8 cellular contexts compared by ENCODE assay signal in the genomic region with DNA sequence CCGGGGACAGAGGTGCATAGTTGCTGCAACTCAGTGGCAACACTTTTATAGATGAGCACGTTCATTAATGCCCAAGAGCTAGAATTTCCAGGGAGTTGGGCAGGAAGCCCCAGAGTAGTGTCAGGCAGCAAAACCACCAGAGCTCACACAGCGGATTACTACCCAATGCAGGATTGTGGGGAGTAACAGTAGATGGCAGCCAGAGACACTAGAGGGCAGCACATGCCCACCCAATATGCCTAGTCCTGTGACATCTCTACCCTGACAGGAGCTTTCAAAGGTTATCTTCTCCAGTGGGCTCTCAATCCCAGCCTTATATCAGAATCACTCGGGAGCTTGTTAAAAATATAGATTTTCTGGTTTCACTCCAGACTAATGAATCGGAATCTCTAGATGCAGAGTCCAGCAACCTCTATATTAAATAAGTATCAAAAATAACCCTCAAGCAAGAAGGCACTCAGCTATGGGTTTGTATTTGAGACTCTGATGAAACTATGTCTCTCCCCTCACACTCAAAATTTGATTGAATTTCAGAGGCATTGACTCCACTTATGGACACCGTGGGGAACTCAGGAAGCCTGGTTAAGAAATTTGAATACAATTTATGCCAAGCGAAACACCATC. TPM values are rescaled to one million over a fixed set of nuclear protein-coding genes. Genes with fewer than 3 reads are reported as not detected.
DNase-seq lines count a peak whose midpoint lies in the region; ATAC-seq and TF ChIP-seq lines count a peak whose summit lies in the region.

No MANE protein-coding gene starts in this region.

- no peaks in the 10 kb centered on the region for H3K4me1 ChIP-seq in thoracic aorta (ENCODE audit: control insufficient read depth in 1 of 2, low read depth in 2 of 2)

- no peaks in the 10 kb centered on the region for H3K27me3 ChIP-seq in thoracic aorta (replicated peaks; ENCODE audit: insufficient read depth)

- ATAC-seq in GM21723 (IDR thresholded peaks at IDR 0.05; ENCODE audit: unreplicated experiment): peak; percentile 84
- ATAC-seq in omental fat pad (ENCODE audit: low FRiP score): peak; percentile 90
- peak; percentile 96 for ATAC-seq in thoracic aorta (ENCODE audit: insufficient number of reproducible peaks, low FRiP score, low read depth)

- no peak overlapping the region for H3K27ac ChIP-seq in thoracic aorta

- H3K9me3 ChIP-seq in thoracic aorta: no peaks in the 10 kb centered on the region

- H3K36me3 ChIP-seq in thoracic aorta: no peaks in the 10 kb centered on the region

- TF ChIP-seq CTCF in omental fat pad (IDR thresholded peaks at IDR 0.05) (peak in 2 of 3 donors; percentile 69 to 90), thoracic aorta (IDR thresholded peaks at IDR 0.05) (peak; percentile 78)

- DNase-seq in DMS 273 treated with DMSO at 0.1 percent for 48 hours (lab: John Stamatoyannopoulos, UW) (peak; percentile 34), M059J (ENCODE audit: low read depth) (peak; percentile 71), SIG-M5 (lab: John Stamatoyannopoulos, UW) (peak; percentile 0), foreskin melanocyte (peak; percentile 88), omental fat pad (ENCODE audit: low spot score) (peak; percentile 73), thoracic aorta (ENCODE audit: low spot score) (peak; percentile 34)
- DNase-seq in activated T-helper 9 cell treated with anti-CD3 and anti-CD28 coated beads, Interleukin-2, amount 50 U/mL, for 16 hours (ENCODE audit: low read depth): peak; percentile 61

- no peak overlapping the region for H3K4me3 ChIP-seq in thoracic aorta

RNA-seq across cellular contexts. Expression of a gene that starts 58.4 kb away (rescaled TPM):
- total RNA-seq in M059J (2014; rRNA removed; shearing (Covaris generic)): not detected in 2 replicates
- under 1 TPM in 3 of 4 donors, not detected in 1; 0.28 to 0.95 (median 0.84) TPM for total RNA-seq in omental fat pad
- under 1 TPM; 0.27 to 0.35 TPM for total RNA-seq in thoracic aorta

Comparison
In these comparisons a context has a peak if more than half of its experiments do, and no peak if none do; other contexts are left out.
1. DNase-seq: peak in every context shown above with its lines; median percentile 88 in foreskin melanocyte; 73 in omental fat pad; 71 in M059J; 61 in activated T-helper 9 cell treated with anti-CD3 and anti-CD28 coated beads, Interleukin-2, amount 50 U/mL, for 16 hours; 34 in DMS 273 treated with DMSO at 0.1 percent for 48 hours; 34 in thoracic aorta; 0 in SIG-M5.